15 cellular contexts compared by ENCODE assay signal in genomic region chr2:47288864-47289263, GRCh38.
DNase-seq lines count a peak whose midpoint lies in the region; ATAC-seq and TF ChIP-seq lines count a peak whose summit lies in the region.
"Had no signal": no experiment of that assay in that cellular context is flagged by ENCODE, and none has a peak within 500 bp of the region (broad histone marks: within the 10 kb centered on the region; RNA-seq: fewer than 3 reads in every experiment).

No MANE protein-coding gene starts in this region.

- TF ChIP-seq POLR2A in NB4 (IDR thresholded peaks at IDR 0.05; ENCODE audit: extremely low read depth, insufficient read length) (no peak), gastrocnemius medialis (IDR thresholded peaks at IDR 0.05) (no peak)

- H2AFZ ChIP-seq in osteoblast (ENCODE audit: low read length), result no peak overlapping the region
- H2AFZ ChIP-seq: neural progenitor cell had no signal

- H3K9me3 ChIP-seq in osteoblast (ENCODE audit: low read depth, low read length), result no peaks in the 10 kb centered on the region
- H3K9me3 ChIP-seq in MG63, result no peaks in the 10 kb centered on the region
- no peaks in the 10 kb centered on the region for H3K9me3 ChIP-seq in gastrocnemius medialis

- H3K36me3 Mint-ChIP-seq in Calu3 (ENCODE audit: insufficient read depth, unreplicated experiment), result no peaks in the 10 kb centered on the region
- no peaks in the 10 kb centered on the region for H3K36me3 Mint-ChIP-seq in effector memory CD8-positive, alpha-beta T cell (ENCODE audit: insufficient read depth)
- H3K36me3 Mint-ChIP-seq in activated naive CD4-positive, alpha-beta T cell treated with anti-CD3 and anti-CD28 coated beads, Interleukin-2, amount 10 ng/mL, durations not matched to agents 7 days and 5 days, result no peaks in the 10 kb centered on the region
- H3K36me3 Mint-ChIP-seq: neural progenitor cell had no signal

- no peaks in the 10 kb centered on the region for H4K20me1 ChIP-seq in osteoblast (ENCODE audit: insufficient read depth, low read length)

- TF ChIP-seq CTCF in Calu3 (IDR thresholded peaks at IDR 0.05; ENCODE audit: unreplicated experiment) (no peak), NB4 (IDR thresholded peaks at IDR 0.05; ENCODE audit: low read depth, low read length) (no peak), epithelial cell of esophagus (IDR thresholded peaks at IDR 0.05; ENCODE audit: insufficient read depth, low read depth, low read length, missing control alignments) (no peak), osteoblast (IDR thresholded peaks at IDR 0.05; ENCODE audit: extremely low read depth, low read depth, low read length) (no peak), gastrocnemius medialis (IDR thresholded peaks at IDR 0.05 in 4 of 5, conservative IDR thresholded peaks at IDR 0.05 in 1 of 5) (no peak)

- intact Hi-C loops in Calu3 (cut with micrococcal nuclease; ENCODE audit: unreplicated experiment), result no loop called here
- intact Hi-C loops in gastrocnemius medialis (cut with DNase I; ENCODE audit: low total_unique reads), result no loop called here

- H3K4me3 Mint-ChIP-seq in Calu3 (ENCODE audit: low read depth, unreplicated experiment), result no peak overlapping the region
- no peak overlapping the region for H3K4me3 Mint-ChIP-seq in effector memory CD8-positive, alpha-beta T cell
- no peak overlapping the region for H3K4me3 Mint-ChIP-seq in activated naive CD4-positive, alpha-beta T cell treated with anti-CD3 and anti-CD28 coated beads, Interleukin-2, amount 10 ng/mL, durations not matched to agents 7 days and 5 days
- H3K4me3 Mint-ChIP-seq: activated B cell treated with CpG ODN at 0.5 μM for 24 hours, neural progenitor cell had no signal

- H3K4me1 Mint-ChIP-seq in Calu3 (ENCODE audit: low read depth, unreplicated experiment), result peaks cover 24% of the 10 kb centered on the region
- H3K4me1 Mint-ChIP-seq in effector memory CD8-positive, alpha-beta T cell (ENCODE audit: low read depth in 2 of 2), result no peaks in the 10 kb centered on the region
- H3K4me1 Mint-ChIP-seq in activated naive CD4-positive, alpha-beta T cell treated with anti-CD3 and anti-CD28 coated beads, Interleukin-2, amount 10 ng/mL, durations not matched to agents 7 days and 5 days, result no peaks in the 10 kb centered on the region
- H3K4me1 Mint-ChIP-seq: activated B cell treated with CpG ODN at 0.5 μM for 24 hours had no signal

- no TSS peak for BruUV-seq in Calu3 (replicated peaks; lab: Mats Ljungman, UMichigan)

- H3K36me3 ChIP-seq in osteoblast (ENCODE audit: insufficient read depth, low read length) (no peaks in the 10 kb centered on the region), MG63 (no peaks in the 10 kb centered on the region), gastrocnemius medialis (no peaks in the 10 kb centered on the region)
- H3K36me3 ChIP-seq: neural progenitor cell had no signal

- no peak overlapping the region for H3K4me3 ChIP-seq in NB4 (ENCODE audit: low read depth, low read length)
- H3K4me3 ChIP-seq in epithelial cell of esophagus (ENCODE audit: low read length), result no peak overlapping the region
- no peak overlapping the region for H3K4me3 ChIP-seq in osteoblast (ENCODE audit: insufficient read depth, low read length)
- H3K4me3 ChIP-seq in MG63, result no peak overlapping the region
- no peak overlapping the region for H3K4me3 ChIP-seq in gastrocnemius medialis
- H3K4me3 ChIP-seq: lung, neural progenitor cell had no signal

- H3K27me3 ChIP-seq in osteoblast (ENCODE audit: insufficient read depth, low read length) (no peaks in the 10 kb centered on the region), MG63 (no peaks in the 10 kb centered on the region), gastrocnemius medialis (no peaks in the 10 kb centered on the region)
- H3K27me3 ChIP-seq: neural progenitor cell had no signal

- no peak for DNase-seq in Calu3
- peak; percentile 53 for DNase-seq in NB4 (ENCODE audit: low read depth)
- peak; percentile 94 for DNase-seq in epithelial cell of esophagus (ENCODE audit: low read depth)
- no peak for DNase-seq in osteoblast (ENCODE audit: insufficient read length, low spot score, missing footprints)
- DNase-seq in effector memory CD8-positive, alpha-beta T cell, result no peak
- DNase-seq in MG63, result no peak
- no peak for DNase-seq in activated naive CD4-positive, alpha-beta T cell treated with anti-CD3 and anti-CD28 coated beads, Interleukin-2, amount 10 ng/mL, durations not matched to agents 7 days and 5 days
- no peak for DNase-seq in gastrocnemius medialis
- DNase-seq: activated B cell treated with CpG ODN at 0.5 μM for 24 hours; activated CD8-positive, alpha-beta memory T cell treated with anti-CD3 and anti-CD28 coated beads, Interleukin-2, amount 50 U/mL, for 48 hours; KBM-7; NCI-H187; substantia nigra had no signal

- no peak for ATAC-seq in effector memory CD8-positive, alpha-beta T cell (replicated peaks)
- no peak for ATAC-seq in gastrocnemius medialis

- no peak overlapping the region for H3K4me2 ChIP-seq in osteoblast (ENCODE audit: insufficient read depth, low read length)
- H3K4me2 ChIP-seq: neural progenitor cell had no signal

- CTCF ChIA-PET in Calu3 (lab: Charles Lee), result no interaction called here
- CTCF ChIA-PET in activated naive CD4-positive, alpha-beta T cell treated with anti-CD3 and anti-CD28 coated beads, Interleukin-2, amount 10 ng/mL, durations not matched to agents 7 days and 5 days (lab: Charles Lee), result no interaction called here

- H3K79me2 ChIP-seq in osteoblast (ENCODE audit: insufficient read depth, low read length), result no peaks in the 10 kb centered on the region

- peak overlapping the region; percentile 52 for H3K27ac Mint-ChIP-seq in Calu3 (ENCODE audit: unreplicated experiment)
- no peak overlapping the region for H3K27ac Mint-ChIP-seq in effector memory CD8-positive, alpha-beta T cell
- no peak overlapping the region for H3K27ac Mint-ChIP-seq in activated naive CD4-positive, alpha-beta T cell treated with anti-CD3 and anti-CD28 coated beads, Interleukin-2, amount 10 ng/mL, durations not matched to agents 7 days and 5 days
- H3K27ac Mint-ChIP-seq: activated B cell treated with CpG ODN at 0.5 μM for 24 hours, neural progenitor cell had no signal

- H3K9me3 Mint-ChIP-seq in Calu3 (ENCODE audit: low read depth, unreplicated experiment), result no peaks in the 10 kb centered on the region
- no peaks in the 10 kb centered on the region for H3K9me3 Mint-ChIP-seq in effector memory CD8-positive, alpha-beta T cell
- H3K9me3 Mint-ChIP-seq in activated naive CD4-positive, alpha-beta T cell treated with anti-CD3 and anti-CD28 coated beads, Interleukin-2, amount 10 ng/mL, durations not matched to agents 7 days and 5 days, result no peaks in the 10 kb centered on the region
- H3K9me3 Mint-ChIP-seq: activated B cell treated with CpG ODN at 0.5 μM for 24 hours, neural progenitor cell had no signal

- in situ Hi-C loops in gastrocnemius medialis (cut with MboI; ENCODE audit: low sequenced_read_pairs in 4 of 4), result no loop called here

- H3K27me3 Mint-ChIP-seq in Calu3 (ENCODE audit: unreplicated experiment), result no peaks in the 10 kb centered on the region
- H3K27me3 Mint-ChIP-seq in effector memory CD8-positive, alpha-beta T cell, result peaks cover 7 to 12% of the 10 kb centered on the region in 2 donors
- peaks cover 3% of the 10 kb centered on the region for H3K27me3 Mint-ChIP-seq in activated naive CD4-positive, alpha-beta T cell treated with anti-CD3 and anti-CD28 coated beads, Interleukin-2, amount 10 ng/mL, durations not matched to agents 7 days and 5 days
- H3K27me3 Mint-ChIP-seq: activated B cell treated with CpG ODN at 0.5 μM for 24 hours had no signal

- H3K27ac ChIP-seq in osteoblast (ENCODE audit: low read depth, low read length) (peak overlapping the region; percentile 61), gastrocnemius medialis (no peak overlapping the region)
- H3K27ac ChIP-seq: neural progenitor cell had no signal

- H3K4me1 ChIP-seq in osteoblast (ENCODE audit: insufficient read depth, low read length) (peaks cover 29% of the 10 kb centered on the region), gastrocnemius medialis (no peaks in the 10 kb centered on the region)
- H3K4me1 ChIP-seq: neural progenitor cell had no signal

Comparison
In these comparisons a context has a peak if more than half of its experiments do, and no peak if none do; other contexts are left out.
1. DNase-seq: peak in NB4 (single experiment) and epithelial cell of esophagus (single experiment); none in Calu3 (single experiment), osteoblast (single experiment), effector memory CD8-positive, alpha-beta T cell (0 of 3), MG63 (single experiment), activated naive CD4-positive, alpha-beta T cell treated with anti-CD3 and anti-CD28 coated beads, Interleukin-2, amount 10 ng/mL, durations not matched to agents 7 days and 5 days (single experiment) and gastrocnemius medialis (0 of 2).